Comparison of ENCODE assay signal across 8 cellular contexts in the genomic region with DNA sequence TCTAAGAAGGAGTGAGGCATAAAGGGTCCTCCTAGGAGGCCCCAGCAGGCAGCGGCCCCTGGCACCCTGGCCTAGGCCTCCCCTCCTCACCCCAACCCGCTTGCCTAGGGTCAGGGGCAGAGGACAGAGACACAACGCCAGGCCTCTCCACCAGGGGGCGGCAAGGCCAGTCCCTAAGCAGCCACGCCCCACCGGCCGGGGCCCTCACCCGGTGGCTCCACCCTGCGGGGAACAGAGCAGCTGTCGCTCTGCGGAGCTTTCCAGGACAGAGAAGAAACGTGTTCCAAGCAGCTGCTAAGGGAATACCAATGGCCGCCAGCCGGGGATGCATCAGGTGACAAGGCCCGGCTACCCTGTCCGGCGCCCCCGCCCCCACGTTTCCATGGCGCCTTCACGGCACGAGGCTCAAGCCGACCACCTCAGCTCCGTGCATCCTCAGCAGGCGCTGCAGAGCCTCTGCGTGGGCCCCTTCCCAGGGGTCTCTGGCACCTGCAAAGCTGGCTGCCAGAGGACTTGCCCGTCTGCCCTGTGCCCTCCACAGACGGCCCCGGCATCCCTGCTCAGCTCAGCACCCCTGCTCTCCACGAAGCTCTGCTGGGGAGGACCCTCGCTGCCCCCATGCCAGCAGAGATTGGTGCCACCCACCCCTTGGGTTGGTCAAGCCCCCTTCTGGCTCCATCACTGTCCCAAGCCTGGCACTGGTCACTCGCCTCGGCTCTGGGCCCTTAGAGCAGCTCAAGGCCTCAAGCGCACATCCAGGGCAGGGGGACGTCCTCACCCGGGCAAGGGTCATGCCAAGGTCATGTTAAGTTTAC. TPM values are rescaled to one million over a fixed set of nuclear protein-coding genes. Genes with fewer than 3 reads are reported as not detected.
DNase-seq lines count a peak whose midpoint lies in the region; ATAC-seq and TF ChIP-seq lines count a peak whose summit lies in the region.

No MANE protein-coding gene starts in this region.

- DNase-seq in AG08395 (ENCODE audit: low spot score) (peak; percentile 92), Kasumi-1 (lab: John Stamatoyannopoulos, UW) (peak; percentile 59 to 60), Panc1 (ENCODE audit: low read depth, low spot score) (no peak), fibroblast of lung (ENCODE audit: low read depth in 2 of 2) (peak; percentile 76 to 87)
- DNase-seq in activated T-cell treated with anti-CD3 and anti-CD28 coated beads, Interleukin-2, amount 50 U/mL, for 72 hours = peak; percentile 94
- DNase-seq in natural killer cell treated with Interleukin-12 subunit alpha and Interleukin-12 subunit beta and Interleukin-15 and Interleukin-18, amount 100 ng/mL, for 72 hours (ENCODE audit: low spot score) = peak; percentile 82
- DNase-seq in stimulated activated naive CD4-positive, alpha-beta T cell (lab: John Stamatoyannopoulos, UW) = peak; percentile 69 to 81 (median 78)

- H3K27ac ChIP-seq in Panc1 (ENCODE audit: low read length) (peak overlapping the region; percentile 65), fibroblast of lung (ENCODE audit: insufficient read depth, low read length) (no peak overlapping the region)

- intact Hi-C loops in Panc1 (cut with micrococcal nuclease; ENCODE audit: unreplicated experiment) = no loop called here

- peak overlapping the region; percentile 23 for H3K4me2 ChIP-seq in fibroblast of lung (ENCODE audit: extremely low read depth, insufficient read depth, low read length)

- H3K9me3 ChIP-seq in Panc1 (ENCODE audit: control insufficient read depth, insufficient read depth, low read depth, low read length) (no peaks in the 10 kb centered on the region), fibroblast of lung (ENCODE audit: control insufficient read depth, insufficient read depth, low read depth, low read length) (no peaks in the 10 kb centered on the region)

- CTCF ChIA-PET in Panc1 (lab: Charles Lee) = interaction anchor here (0.5 to 1.0 kb wide), 6 partner anchors 19 to 215 kb away, joined by 3 to 5 read pairs (median 3); no protein-coding TSS in a partner anchor

- POLR2A ChIA-PET in Panc1 (lab: Charles Lee) = no interaction called here

- H3K27me3 ChIP-seq in Panc1 (ENCODE audit: control insufficient read depth, insufficient read depth, low read length) (no peaks in the 10 kb centered on the region), fibroblast of lung (ENCODE audit: control insufficient read depth, insufficient read depth, low read length) (no peaks in the 10 kb centered on the region)

- H3K9me3 Mint-ChIP-seq in activated T-cell treated with anti-CD3 and anti-CD28 coated beads, Interleukin-2, amount 50 U/mL, for 72 hours = no peaks in the 10 kb centered on the region
- no peaks in the 10 kb centered on the region for H3K9me3 Mint-ChIP-seq in natural killer cell treated with Interleukin-12 subunit alpha and Interleukin-12 subunit beta and Interleukin-15 and Interleukin-18, amount 100 ng/mL, for 72 hours

- ATAC-seq in GM19324 (IDR thresholded peaks at IDR 0.05; ENCODE audit: low FRiP score, unreplicated experiment) (peak; percentile 37), Panc1 (peak; percentile 89)
- ATAC-seq in activated T-cell treated with anti-CD3 and anti-CD28 coated beads, Interleukin-2, amount 50 U/mL, for 72 hours (replicated peaks in 1 of 2) = peak; percentile 94 to 95
- peak; percentile 85 to 87 for ATAC-seq in natural killer cell treated with Interleukin-12 subunit alpha and Interleukin-12 subunit beta and Interleukin-15 and Interleukin-18, amount 100 ng/mL, for 72 hours

- no peak overlapping the region for H3K27ac Mint-ChIP-seq in activated T-cell treated with anti-CD3 and anti-CD28 coated beads, Interleukin-2, amount 50 U/mL, for 72 hours
- H3K27ac Mint-ChIP-seq in natural killer cell treated with Interleukin-12 subunit alpha and Interleukin-12 subunit beta and Interleukin-15 and Interleukin-18, amount 100 ng/mL, for 72 hours = no peak overlapping the region

- H3K4me3 Mint-ChIP-seq in activated T-cell treated with anti-CD3 and anti-CD28 coated beads, Interleukin-2, amount 50 U/mL, for 72 hours = no peak overlapping the region
- no peak overlapping the region for H3K4me3 Mint-ChIP-seq in natural killer cell treated with Interleukin-12 subunit alpha and Interleukin-12 subunit beta and Interleukin-15 and Interleukin-18, amount 100 ng/mL, for 72 hours

- peaks cover 64% of the 10 kb centered on the region for H3K79me2 ChIP-seq in fibroblast of lung (ENCODE audit: control insufficient read depth, insufficient read depth, low read length)

- peaks cover 39% of the 10 kb centered on the region for H3K4me1 Mint-ChIP-seq in activated T-cell treated with anti-CD3 and anti-CD28 coated beads, Interleukin-2, amount 50 U/mL, for 72 hours (ENCODE audit: low read depth)
- peaks cover 28% of the 10 kb centered on the region in 2 donors for H3K4me1 Mint-ChIP-seq in natural killer cell treated with Interleukin-12 subunit alpha and Interleukin-12 subunit beta and Interleukin-15 and Interleukin-18, amount 100 ng/mL, for 72 hours (ENCODE audit: low read depth in 2 of 2)

- peaks cover 6% of the 10 kb centered on the region; the same call in 1 of the 2 replicates for H3K36me3 ChIP-seq in Panc1 (ENCODE audit: control insufficient read depth, insufficient read depth, low read length)
- H3K36me3 ChIP-seq in fibroblast of lung (ENCODE audit: control insufficient read depth, insufficient read depth, low read length) = peaks cover 42% of the 10 kb centered on the region

- no peak overlapping the region for H2AFZ ChIP-seq in fibroblast of lung (ENCODE audit: low read length)

- BruUV-seq in Panc1 (replicated peaks; lab: Mats Ljungman, UMichigan) = no TSS peak

- H3K4me3 ChIP-seq in Panc1 (ENCODE audit: low read depth in 2 of 2, low read length in 2 of 2) = no peak overlapping the region
- no peak overlapping the region for H3K4me3 ChIP-seq in fibroblast of lung (replicated peaks in 1 of 4; ENCODE audit: control extremely low read depth in 1 of 4, insufficient read depth in 1 of 4, low read depth in 3 of 4, low read length in 4 of 4)

- peaks cover 43% of the 10 kb centered on the region for H3K4me1 ChIP-seq in Panc1 (ENCODE audit: control insufficient read depth, insufficient read depth, low read length)
- peaks cover 19% of the 10 kb centered on the region for H3K4me1 ChIP-seq in fibroblast of lung (ENCODE audit: control insufficient read depth, extremely low read depth, insufficient read depth, low read length)

- TF ChIP-seq CTCF in Panc1 (IDR thresholded peaks at IDR 0.05) (peak; percentile 99), fibroblast of lung (conservative IDR thresholded peaks at IDR 0.05 in 1 of 2, IDR thresholded peaks at IDR 0.05 in 1 of 2; ENCODE audit: low read depth in 1 of 2, low read length in 2 of 2) (peak; percentile 81 to 96)

- peaks cover 7 to 13% of the 10 kb centered on the region in 2 donors for H3K36me3 Mint-ChIP-seq in activated T-cell treated with anti-CD3 and anti-CD28 coated beads, Interleukin-2, amount 50 U/mL, for 72 hours (ENCODE audit: insufficient read depth in 2 of 2)
- no peaks in the 10 kb centered on the region for H3K36me3 Mint-ChIP-seq in natural killer cell treated with Interleukin-12 subunit alpha and Interleukin-12 subunit beta and Interleukin-15 and Interleukin-18, amount 100 ng/mL, for 72 hours

- H3K27me3 Mint-ChIP-seq in activated T-cell treated with anti-CD3 and anti-CD28 coated beads, Interleukin-2, amount 50 U/mL, for 72 hours (ENCODE audit: low read depth) = no peaks in the 10 kb centered on the region
- H3K27me3 Mint-ChIP-seq in natural killer cell treated with Interleukin-12 subunit alpha and Interleukin-12 subunit beta and Interleukin-15 and Interleukin-18, amount 100 ng/mL, for 72 hours = no peaks in the 10 kb centered on the region

- H3K9ac ChIP-seq in fibroblast of lung (ENCODE audit: insufficient read depth, low read length) = no peak overlapping the region

- no peaks in the 10 kb centered on the region for H4K20me1 ChIP-seq in fibroblast of lung (ENCODE audit: control insufficient read depth, extremely low read depth, insufficient read depth, low read length)

- in situ Hi-C loops in Panc1 (cut with HindIII; ENCODE audit: low pct_unique_long_range_greater_than_20kb, low sequenced_read_pairs) = no loop called here

RNA-seq across cellular contexts. Expression of a gene that starts 5.6 kb away (rescaled TPM):
- total RNA-seq in Panc1 (2021; ENCODE audit: unreplicated experiment) = 85.7 TPM
- 64.6 TPM for polyA plus RNA-seq in Panc1 (2012; ENCODE audit: insufficient read length)
- 100 to 1,000 TPM in 1 of 2 donors, 10 to 100 TPM in 1; 87.1 to 110 TPM for total RNA-seq in activated T-cell treated with anti-CD3 and anti-CD28 coated beads, Interleukin-2, amount 50 U/mL, for 72 hours
- 10.8 and 18.8 TPM in 2 replicates for total RNA-seq in fibroblast of lung
- polyA plus RNA-seq in fibroblast of lung = 11.6 and 18.7 TPM in 2 replicates
- polyA plus RNA-seq in fibroblast of lung (2012) = 19.6 and 29.9 TPM in 2 replicates
- polyA minus RNA-seq in fibroblast of lung (ENCODE audit: low replicate concordance) = 14.7 and 15.9 TPM in 2 replicates
- 100 to 1,000 TPM in 1 of 2 donors, 10 to 100 TPM in 1; 83.1 to 163 TPM for total RNA-seq in natural killer cell treated with Interleukin-12 subunit alpha and Interleukin-12 subunit beta and Interleukin-15 and Interleukin-18, amount 100 ng/mL, for 72 hours

RNA-seq across cellular contexts. Expression of a gene that starts 14.3 kb away (rescaled TPM):
- total RNA-seq in Panc1 (2021; ENCODE audit: unreplicated experiment) (15.2 TPM), fibroblast of lung (1.5 and 1.8 TPM in 2 replicates)
- 35.6 TPM for polyA plus RNA-seq in Panc1 (2012; ENCODE audit: insufficient read length)
- 10 to 100 TPM; 38.6 to 50.9 TPM for total RNA-seq in activated T-cell treated with anti-CD3 and anti-CD28 coated beads, Interleukin-2, amount 50 U/mL, for 72 hours
- 1.8 and 6.0 TPM in 2 replicates for polyA plus RNA-seq in fibroblast of lung
- polyA plus RNA-seq in fibroblast of lung (2012) = 3.8 and 9.7 TPM in 2 replicates
- 0.79 and 13.0 TPM in 2 replicates for polyA minus RNA-seq in fibroblast of lung (ENCODE audit: low replicate concordance)
- total RNA-seq in natural killer cell treated with Interleukin-12 subunit alpha and Interleukin-12 subunit beta and Interleukin-15 and Interleukin-18, amount 100 ng/mL, for 72 hours = 10 to 100 TPM; 21.3 to 43.6 TPM

RNA-seq across cellular contexts. Expression of a gene that starts 15.6 kb away (rescaled TPM):
- total RNA-seq in Panc1 (2021; ENCODE audit: unreplicated experiment) (15.3 TPM), fibroblast of lung (0.26 and 0.99 TPM in 2 replicates)
- 42.9 TPM for polyA plus RNA-seq in Panc1 (2012; ENCODE audit: insufficient read length)
- 1 to 10 TPM; 1.5 to 1.9 TPM for total RNA-seq in activated T-cell treated with anti-CD3 and anti-CD28 coated beads, Interleukin-2, amount 50 U/mL, for 72 hours
- 0.06 and 0.20 TPM in 2 replicates for polyA plus RNA-seq in fibroblast of lung
- 0.58 and 1.3 TPM in 2 replicates for polyA plus RNA-seq in fibroblast of lung (2012)
- polyA minus RNA-seq in fibroblast of lung (ENCODE audit: low replicate concordance) = not detected in 2 replicates
- 1 to 10 TPM; 1.5 to 3.5 TPM for total RNA-seq in natural killer cell treated with Interleukin-12 subunit alpha and Interleukin-12 subunit beta and Interleukin-15 and Interleukin-18, amount 100 ng/mL, for 72 hours

RNA-seq across cellular contexts. Expression of a gene that starts 20.0 kb away (rescaled TPM):
- 49.2 TPM for total RNA-seq in Panc1 (2021; ENCODE audit: unreplicated experiment)
- 71.8 TPM for polyA plus RNA-seq in Panc1 (2012; ENCODE audit: insufficient read length)
- 10 to 100 TPM; 41.4 to 49.3 TPM for total RNA-seq in activated T-cell treated with anti-CD3 and anti-CD28 coated beads, Interleukin-2, amount 50 U/mL, for 72 hours
- total RNA-seq in fibroblast of lung = 13.1 and 13.2 TPM in 2 replicates
- polyA plus RNA-seq in fibroblast of lung = 7.5 and 12.5 TPM in 2 replicates
- 28.9 and 58.5 TPM in 2 replicates for polyA plus RNA-seq in fibroblast of lung (2012)
- 9.3 and 10.5 TPM in 2 replicates for polyA minus RNA-seq in fibroblast of lung (ENCODE audit: low replicate concordance)
- 10 to 100 TPM; 31.9 to 41.7 TPM for total RNA-seq in natural killer cell treated with Interleukin-12 subunit alpha and Interleukin-12 subunit beta and Interleukin-15 and Interleukin-18, amount 100 ng/mL, for 72 hours

RNA-seq across cellular contexts. Expression of a gene that starts 22.7 kb away (rescaled TPM):
- total RNA-seq in Panc1 (2021; ENCODE audit: unreplicated experiment) (174 TPM), fibroblast of lung (16.9 and 21.5 TPM in 2 replicates)
- polyA plus RNA-seq in Panc1 (2012; ENCODE audit: insufficient read length) = 287 TPM
- 1 to 10 TPM; 2.2 to 3.0 TPM for total RNA-seq in activated T-cell treated with anti-CD3 and anti-CD28 coated beads, Interleukin-2, amount 50 U/mL, for 72 hours
- 30.7 and 38.0 TPM in 2 replicates for polyA plus RNA-seq in fibroblast of lung
- 79.5 and 84.8 TPM in 2 replicates for polyA plus RNA-seq in fibroblast of lung (2012)
- 15.5 and 29.6 TPM in 2 replicates for polyA minus RNA-seq in fibroblast of lung (ENCODE audit: low replicate concordance)
- total RNA-seq in natural killer cell treated with Interleukin-12 subunit alpha and Interleukin-12 subunit beta and Interleukin-15 and Interleukin-18, amount 100 ng/mL, for 72 hours = 1 to 10 TPM; 3.8 to 4.5 TPM

Comparison
In these comparisons a context has a peak if more than half of its experiments do, and no peak if none do; other contexts are left out.
1. ATAC-seq: peak in every context shown above with its lines; median percentile 94 in activated T-cell treated with anti-CD3 and anti-CD28 coated beads, Interleukin-2, amount 50 U/mL, for 72 hours; 89 in Panc1; 86 in natural killer cell treated with Interleukin-12 subunit alpha and Interleukin-12 subunit beta and Interleukin-15 and Interleukin-18, amount 100 ng/mL, for 72 hours; 37 in GM19324.